In genomic region chr4:147481577-147482109, GRCh38 we compare ENCODE assay signal across 11 cellular contexts. TPM values are rescaled to one million over a fixed set of nuclear protein-coding genes. Genes with fewer than 3 reads are reported as not detected.
DNase-seq lines count a peak whose midpoint lies in the region; ATAC-seq, FAIRE-seq and TF ChIP-seq lines count a peak whose summit lies in the region.
"Had no signal": no experiment of that assay in that cellular context is flagged by ENCODE, and none has a peak within 500 bp of the region (broad histone marks: within the 10 kb centered on the region; RNA-seq: fewer than 3 reads in every experiment).

No MANE protein-coding gene starts in this region.

- intact Hi-C loops in HepG2 (cut with micrococcal nuclease; ENCODE audit: unreplicated experiment): no loop called here
- intact Hi-C loops in aorta (cut with DNase I): no loop called here

- CTCF ChIA-PET in HepG2 (lab: Yijun Ruan, JAX; ENCODE audit: low intra/inter-chr PET ratio, low total read pairs): no interaction called here

- POLR2A ChIA-PET in HepG2 (lab: Yijun Ruan, JAX): no interaction called here

- H3K9ac ChIP-seq in liver (ENCODE audit: low read depth in 1 of 2, low read length in 2 of 2) (no peak overlapping the region), HepG2 (ENCODE audit: insufficient read depth, low read depth, low read length) (no peak overlapping the region)
- H3K9ac ChIP-seq: BLaER1 had no signal

- H3K4me1 ChIP-seq in liver (ENCODE audit: control insufficient read depth in 4 of 4, insufficient read depth in 4 of 4, low read length in 3 of 4) (peaks cover 0 to 1% (median 0%) of the 10 kb centered on the region in 4 donors), HepG2 (ENCODE audit: insufficient read depth, low read length) (no peaks in the 10 kb centered on the region), aorta (ENCODE audit: control insufficient read depth in 1 of 2, insufficient read depth in 2 of 2, low read length in 2 of 2) (peaks cover 0 to 13% of the 10 kb centered on the region in 2 donors)

- H3K36me3 ChIP-seq in liver (ENCODE audit: control insufficient read depth in 4 of 4, insufficient read depth in 3 of 4, low read depth in 1 of 4, low read length in 3 of 4) (no peaks in the 10 kb centered on the region), HepG2 (replicated peaks in 1 of 2; ENCODE audit: control insufficient read depth in 1 of 2, insufficient read depth in 2 of 2, low read length in 2 of 2) (no peaks in the 10 kb centered on the region), aorta (ENCODE audit: control insufficient read depth in 1 of 2, insufficient read depth in 2 of 2, low read length in 1 of 2) (no peaks in the 10 kb centered on the region)
- H3K36me3 ChIP-seq: BLaER1 had no signal

- no peak for TF ChIP-seq RAD21 in liver (IDR thresholded peaks at IDR 0.05)
- TF ChIP-seq RAD21 in HepG2 (CRISPR knock-in tag; IDR thresholded peaks at IDR 0.05): no peak

- H2AFZ ChIP-seq in HepG2 (ENCODE audit: low read length): no peak overlapping the region

- no peaks in the 10 kb centered on the region for H3K79me2 ChIP-seq in HepG2 (ENCODE audit: insufficient read depth, low read length)

- H3K27ac ChIP-seq in liver (ENCODE audit: low read depth in 1 of 2, low read length in 2 of 2) (peak overlapping the region; percentile 6 to 46), HepG2 (ENCODE audit: extremely low read length, insufficient read depth, low read length) (no peak overlapping the region), aorta (ENCODE audit: low read depth in 1 of 2, low read length in 2 of 2) (peak overlapping the region; percentile 33 to 75)
- H3K27ac ChIP-seq: BLaER1 had no signal

- H3K27ac Mint-ChIP-seq in nephron: peak overlapping the region; percentile 95 to 99 (median 98)
- H3K27ac Mint-ChIP-seq: activated CD4-positive, alpha-beta memory T cell treated with anti-CD3 and anti-CD28 coated beads, Interleukin-2, amount 10 ng/mL, durations not matched to agents 7 days and 5 days had no signal

- in situ Hi-C loops in HepG2 (cut with HindIII; ENCODE audit: extremely low pct_ligation_motif_present, low pct_unique_long_range_greater_than_20kb): no loop called here

- H3K27me3 ChIP-seq in liver (ENCODE audit: control insufficient read depth in 4 of 4, insufficient read depth in 4 of 4, low read length in 3 of 4): peaks cover 0 to 3% (median under 1%) of the 10 kb centered on the region in 4 donors
- H3K27me3 ChIP-seq in HepG2 (ENCODE audit: control insufficient read depth in 1 of 2, insufficient read depth in 2 of 2, low read length in 2 of 2): peaks cover 2 to 26% of the 10 kb centered on the region in 2 experiments; a peak in 2 of 5 replicates
- no peaks in the 10 kb centered on the region for H3K27me3 ChIP-seq in aorta (ENCODE audit: control insufficient read depth in 1 of 2, insufficient read depth in 2 of 2, low read length in 1 of 2)
- H3K27me3 ChIP-seq: BLaER1 had no signal

- 8% methylated on average over 13 of the region's 13 CpGs for WGBS in liver
- WGBS in HepG2 (ENCODE audit: low lambda C conversion rate): 15% methylated on average over 11 of the region's 13 CpGs
- 1% methylated on average over 13 of the region's 13 CpGs for WGBS in aorta, 2 donors

- peaks cover 33% of the 10 kb centered on the region for H3K4me1 Mint-ChIP-seq in nephron
- H3K4me1 Mint-ChIP-seq: activated CD4-positive, alpha-beta memory T cell treated with anti-CD3 and anti-CD28 coated beads, Interleukin-2, amount 10 ng/mL, durations not matched to agents 7 days and 5 days had no signal

- no peak for ATAC-seq in HepG2
- peak; percentile 1 for ATAC-seq in aorta (ENCODE audit: low FRiP score)
- no peak for ATAC-seq in left lobe of liver
- ATAC-seq in GM19023 (IDR thresholded peaks at IDR 0.05; ENCODE audit: unreplicated experiment): no peak

- no TSS peak for BruUV-seq in HepG2 (replicated peaks; lab: Mats Ljungman, UMichigan)

- TF ChIP-seq CTCF in liver (IDR thresholded peaks at IDR 0.05; ENCODE audit: low read depth, low read length, missing input control) (no peak), HepG2 (CRISPR knock-in tag; IDR thresholded peaks at IDR 0.05) (no peak), fibroblast of pulmonary artery (IDR thresholded peaks at IDR 0.05; ENCODE audit: low read length, missing control alignments) (no peak), nephron (IDR thresholded peaks at IDR 0.05; ENCODE audit: unreplicated experiment in 3 of 3) (no peak)

- no peak overlapping the region for H3K4me2 ChIP-seq in HepG2 (ENCODE audit: low read depth, low read length)
- H3K4me2 ChIP-seq: BLaER1 had no signal

- DNase-seq in HepG2 (ENCODE audit: low spot score) (no peak), fibroblast of pulmonary artery (ENCODE audit: low read depth) (no peak), aorta (no peak), left lobe of liver (ENCODE audit: low spot score) (no peak)
- DNase-seq in stimulated activated CD4-positive, alpha-beta T cell treated with anti-CD3 and anti-CD28 coated beads, Interleukin-1b, Interleukin-23, amount 100 ng/mL, for 48 hours: no peak
- DNase-seq: activated CD4-positive, alpha-beta memory T cell treated with anti-CD3 and anti-CD28 coated beads, Interleukin-2, amount 10 ng/mL, durations not matched to agents 7 days and 5 days; stimulated activated CD4-positive, alpha-beta T cell treated with anti-CD3 and anti-CD28 coated beads, Interleukin-4, amount 100 ng/mL, for 24 hours had no signal

- peaks cover 3% of the 10 kb centered on the region for H3K9me3 Mint-ChIP-seq in nephron
- H3K9me3 Mint-ChIP-seq: activated CD4-positive, alpha-beta memory T cell treated with anti-CD3 and anti-CD28 coated beads, Interleukin-2, amount 10 ng/mL, durations not matched to agents 7 days and 5 days had no signal

- peak overlapping the region in 1 of 3 donors; percentile 45 for H3K4me3 ChIP-seq in liver (ENCODE audit: low read depth in 1 of 3, low read length in 3 of 3)
- H3K4me3 ChIP-seq in HepG2 (replicated peaks in 1 of 3; ENCODE audit: insufficient read depth in 1 of 3, low read depth in 2 of 3, low read length in 3 of 3): no peak overlapping the region
- peak overlapping the region; percentile 58 for H3K4me3 ChIP-seq in fibroblast of pulmonary artery (replicated peaks; ENCODE audit: low read depth, low read length)
- peak overlapping the region; percentile 86 to 90 for H3K4me3 ChIP-seq in aorta (ENCODE audit: low read length in 2 of 2)
- H3K4me3 ChIP-seq: BLaER1 had no signal

- H3K27me3 Mint-ChIP-seq in nephron (ENCODE audit: low read depth): peaks cover 7% of the 10 kb centered on the region

- no peaks in the 10 kb centered on the region for H4K20me1 ChIP-seq in HepG2 (ENCODE audit: insufficient read depth, low read length)
- H4K20me1 ChIP-seq: BLaER1 had no signal

- peak overlapping the region; percentile 94 to 98 (median 96) for H3K4me3 Mint-ChIP-seq in nephron
- H3K4me3 Mint-ChIP-seq: activated CD4-positive, alpha-beta memory T cell treated with anti-CD3 and anti-CD28 coated beads, Interleukin-2, amount 10 ng/mL, durations not matched to agents 7 days and 5 days had no signal

- H3K9me3 ChIP-seq in liver (ENCODE audit: control insufficient read depth in 4 of 4, low read length in 3 of 4) (no peaks in the 10 kb centered on the region), HepG2 (ENCODE audit: low read length) (no peaks in the 10 kb centered on the region), aorta (ENCODE audit: control insufficient read depth, low read length) (no peaks in the 10 kb centered on the region)

- FAIRE-seq in HepG2 (lab: Jason Lieb, UNC): no peak

- no peak for TF ChIP-seq POLR2A in HepG2 (IDR thresholded peaks at IDR 0.05; ENCODE audit: insufficient read depth in 1 of 2, low read depth in 2 of 2, low read length in 2 of 2)

- peaks cover 23% of the 10 kb centered on the region for H3K36me3 Mint-ChIP-seq in nephron (ENCODE audit: low read depth)

- no peak for TF ChIP-seq EP300 in HepG2 (IDR thresholded peaks at IDR 0.05; ENCODE audit: low read depth in 2 of 2, low read length in 2 of 2)
- no peak for TF ChIP-seq EP300 in HepG2 (CRISPR knock-in tag; IDR thresholded peaks at IDR 0.05; ENCODE audit: borderline replicate concordance)

TF ChIP-seq in liver, 16 proteins besides CTCF, POLR2A, EP300 and RAD21 (continues in another document):
- TF ChIP-seq NR2F2 (IDR thresholded peaks at IDR 0.05) (no peak), FOXA2 (IDR thresholded peaks at IDR 0.05) (no peak), HNF4A (conservative IDR thresholded peaks at IDR 0.05) (no peak), GABPA (IDR thresholded peaks at IDR 0.05 in 1 of 2, conservative IDR thresholded peaks at IDR 0.05 in 1 of 2) (no peak)

TF ChIP-seq in HepG2, 621 proteins besides CTCF, POLR2A, EP300 and RAD21 (continues in another document):
- no peak for TF ChIP-seq ZNF430 (CRISPR knock-in tag; IDR thresholded peaks at IDR 0.05)

RNA-seq across cellular contexts. Expression of gene EDNRA, which starts 0.7 kb away (rescaled TPM):
- total RNA-seq in liver (1 to 10 TPM; 1.5 to 6.0 TPM), HepG2 (2016; rRNA removed; fragmentation: Illumina TruSeq; extraction: Trizol) (not detected in 2 replicates), aorta (10 to 100 TPM; 23.0 to 28.0 TPM), left lobe of liver (2.0 TPM)
- polyA plus RNA-seq in liver (under 1 TPM; 0.71 to 0.75 TPM), HepG2 (2011; rRNA removed) (not detected in 2 replicates), aorta (1 to 10 TPM; 2.1 to 5.9 TPM)
- total RNA-seq in HepG2 (2016; cell fraction: cytosol; rRNA removed; fragmentation: Illumina TruSeq; extraction: Trizol; ENCODE audit: low read depth): not detected in 2 replicates
- total RNA-seq in HepG2 (2016; cell fraction: insoluble cytoplasmic fraction; rRNA removed; fragmentation: Illumina TruSeq; extraction: Trizol): not detected in 2 replicates
- not detected in 2 replicates for total RNA-seq in HepG2 (2016; cell fraction: membrane; rRNA removed; fragmentation: Illumina TruSeq; extraction: Trizol)
- total RNA-seq in HepG2 (2016; cell fraction: nucleus; rRNA removed; fragmentation: Illumina TruSeq; extraction: Trizol): 0.09 TPM in 1 of 2 replicates, not detected in the other
- polyA plus RNA-seq in HepG2 (2011; cell fraction: cytosol; rRNA removed): not detected in 2 replicates
- not detected in 2 replicates for polyA plus RNA-seq in HepG2 (2011; cell fraction: nucleus; rRNA removed)
- polyA plus RNA-seq in HepG2 (2012): not detected in 2 replicates
- polyA plus RNA-seq in HepG2 (2016; cell fraction: cytosol; fragmentation: Illumina TruSeq; extraction: Trizol; ENCODE audit: low read depth): not detected in 2 replicates
- not detected in 2 replicates for polyA plus RNA-seq in HepG2 (2016; cell fraction: insoluble cytoplasmic fraction; fragmentation: Illumina TruSeq; extraction: Trizol; ENCODE audit: low read depth)
- polyA plus RNA-seq in HepG2 (2016; cell fraction: membrane; fragmentation: Illumina TruSeq; extraction: Trizol; ENCODE audit: low read depth): not detected in 2 replicates
- not detected in 2 replicates for polyA plus RNA-seq in HepG2 (2016; cell fraction: nucleus; fragmentation: Illumina TruSeq; extraction: Trizol; ENCODE audit: insufficient read depth, low read depth)
- 0.42 TPM in 1 of 2 replicates, not detected in the other for polyA minus RNA-seq in HepG2 (2011; rRNA and poly(A)+ RNA removed; ENCODE audit: low replicate concordance)
- polyA minus RNA-seq in HepG2 (2011; cell fraction: cytosol; rRNA and poly(A)+ RNA removed): not detected in 2 replicates
- polyA minus RNA-seq in HepG2 (2011; cell fraction: nucleus; rRNA and poly(A)+ RNA removed): not detected in 2 replicates
- total RNA-seq: activated CD4-positive, alpha-beta memory T cell treated with anti-CD3 and anti-CD28 coated beads, Interleukin-2, amount 10 ng/mL, durations not matched to agents 7 days and 5 days had no signal

Comparison
In these comparisons a context has a peak if more than half of its experiments do, and no peak if none do; other contexts are left out.
1. H3K4me3 ChIP-seq: peak in fibroblast of pulmonary artery (single experiment) and aorta (2 of 2); none in HepG2 (0 of 3).